ENCODE assay signal across 16 cellular contexts in the genomic region with DNA sequence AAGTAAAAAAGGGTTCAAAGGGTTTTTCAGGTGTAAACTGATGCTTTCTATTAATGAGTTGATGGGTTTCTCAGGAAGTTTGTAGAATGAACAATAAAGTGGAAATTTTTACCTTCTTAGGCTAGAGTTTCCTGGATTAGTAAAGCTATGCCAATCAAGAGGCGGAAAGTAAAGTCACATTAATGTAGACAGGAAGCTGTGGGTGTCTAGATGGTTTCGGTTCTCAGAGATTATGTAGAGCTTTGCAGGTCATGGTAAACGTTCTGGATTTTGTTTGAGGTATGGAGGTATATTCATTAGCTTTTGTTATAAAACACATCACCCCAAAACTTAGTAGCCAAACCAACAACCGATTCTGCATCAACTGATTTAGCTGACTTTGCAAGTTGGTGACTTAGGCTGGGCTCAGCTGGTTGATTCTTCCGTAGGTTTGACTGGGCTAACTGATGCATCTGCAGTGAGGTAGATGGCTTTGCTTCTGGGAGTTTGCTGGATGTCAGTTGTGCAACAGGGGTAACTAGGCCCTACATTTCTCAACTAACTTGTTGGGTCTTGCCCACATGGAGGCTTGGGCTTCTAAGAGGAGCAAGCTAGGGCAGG.
DNase-seq lines count a peak whose midpoint lies in the region; ATAC-seq, FAIRE-seq and TF ChIP-seq lines count a peak whose summit lies in the region.
"Had no signal": no experiment of that assay in that cellular context is flagged by ENCODE, and none has a peak within 500 bp of the region (broad histone marks: within the 10 kb centered on the region; RNA-seq: fewer than 3 reads in every experiment).

No MANE protein-coding gene starts in this region.

- ATAC-seq in A549 (no peak), HG03378 (IDR thresholded peaks at IDR 0.05; ENCODE audit: unreplicated experiment) (no peak), GM21717 (IDR thresholded peaks at IDR 0.05; ENCODE audit: unreplicated experiment) (no peak)

- no peaks in the 10 kb centered on the region for H3K36me3 ChIP-seq in CD8-positive, alpha-beta memory T cell (ENCODE audit: insufficient read depth, low read length)
- no peaks in the 10 kb centered on the region for H3K36me3 ChIP-seq in bronchial epithelial cell (ENCODE audit: control insufficient read depth, insufficient read depth, low read length)

- peak overlapping the region in 4 of 7 donors; percentile 13 to 65 (median 22) for H3K4me3 Mint-ChIP-seq in CD8-positive, alpha-beta memory T cell
- H3K4me3 Mint-ChIP-seq: B cell; CD4-positive, alpha-beta T cell had no signal

- TF ChIP-seq RAD21 in A549 (conservative IDR thresholded peaks at IDR 0.05 in 1 of 2, IDR thresholded peaks at IDR 0.05 in 1 of 2), result no peak

- peaks cover 0 to 17% (median 9%) of the 10 kb centered on the region in 5 donors for H3K9me3 Mint-ChIP-seq in CD8-positive, alpha-beta memory T cell

- peaks cover 12 to 17% (median 16%) of the 10 kb centered on the region in 3 donors for H3K4me1 Mint-ChIP-seq in CD8-positive, alpha-beta memory T cell
- H3K4me1 Mint-ChIP-seq: B cell had no signal

- no peak for TF ChIP-seq EP300 in A549 (IDR thresholded peaks at IDR 0.05)

- FAIRE-seq in A549 (lab: Jason Lieb, UNC) (no peak), bronchial epithelial cell (lab: Jason Lieb, UNC) (no peak)

- H3K4me3 ChIP-seq in A549 (no peak overlapping the region), bronchial epithelial cell (ENCODE audit: low read depth, low read length) (no peak overlapping the region)
- H3K4me3 ChIP-seq in CD8-positive, alpha-beta memory T cell (ENCODE audit: low read length), result no peak overlapping the region

- peaks cover 4% of the 10 kb centered on the region; the same call in 2 of the 3 replicates for H3K9me3 ChIP-seq in A549
- H3K9me3 ChIP-seq in CD8-positive, alpha-beta memory T cell (ENCODE audit: low read length), result no peaks in the 10 kb centered on the region

- H3K27me3 Mint-ChIP-seq in CD8-positive, alpha-beta memory T cell, result peaks cover 3 to 7% of the 10 kb centered on the region in 2 donors
- H3K27me3 Mint-ChIP-seq: B cell; CD4-positive, alpha-beta T cell had no signal

- no peak for TF ChIP-seq CTCF in A549 (IDR thresholded peaks at IDR 0.05)
- TF ChIP-seq CTCF in bronchial epithelial cell (IDR thresholded peaks at IDR 0.05; ENCODE audit: insufficient read depth, low read length, severe bottlenecking), result no peak

- no peak for TF ChIP-seq POLR2A in A549 (IDR thresholded peaks at IDR 0.05; ENCODE audit: low read length)

- POLR2A ChIA-PET in A549 (lab: Yijun Ruan, JAX), result no interaction called here
- POLR2A ChIA-PET in CD8-positive, alpha-beta memory T cell (lab: Charles Lee), result no interaction called here

- no peak overlapping the region for H3K4me2 ChIP-seq in A549

- no peaks in the 10 kb centered on the region for H3K4me1 ChIP-seq in A549
- H3K4me1 ChIP-seq in CD8-positive, alpha-beta memory T cell (ENCODE audit: insufficient read depth, low read length), result peaks cover 23% of the 10 kb centered on the region

- no peaks in the 10 kb centered on the region for H3K27me3 ChIP-seq in CD8-positive, alpha-beta memory T cell (ENCODE audit: insufficient read depth, low read length, poor library complexity, severe bottlenecking)
- H3K27me3 ChIP-seq in bronchial epithelial cell (ENCODE audit: control insufficient read depth, insufficient read depth, low read length), result no peaks in the 10 kb centered on the region

- peak overlapping the region in 3 of 8 donors; percentile 17 to 73 (median 60) for H3K27ac Mint-ChIP-seq in CD8-positive, alpha-beta memory T cell
- H3K27ac Mint-ChIP-seq: B cell; CD4-positive, alpha-beta T cell had no signal

- H3K27ac ChIP-seq in A549, result no peak overlapping the region
- no peak overlapping the region for H3K27ac ChIP-seq in CD8-positive, alpha-beta memory T cell (ENCODE audit: low read depth, low read length)

- DNase-seq in A549 (ENCODE audit: low read depth in 1 of 2, low spot score in 1 of 2), result no peak
- DNase-seq in CD8-positive, alpha-beta memory T cell, result no peak
- DNase-seq in NAMALWA (ENCODE audit: low spot score), result peak; percentile 15
- peak; percentile 4 for DNase-seq in bronchial epithelial cell (ENCODE audit: low read depth)
- no peak for DNase-seq in putamen (ENCODE audit: low spot score)
- DNase-seq: CD4-positive, alpha-beta T cell; GF-D8; NCI-H1092 treated with DMSO at 0.1 percent for 48 hours; NCI-H1694; NCI-H2107; NCI-H226; NCI-H526; NK-92 treated with Interleukin-12 subunit alpha and Interleukin-12 subunit beta, amount 100 ng/mL, for 24 hours had no signal

- CTCF ChIA-PET in A549 (lab: Yijun Ruan, JAX), result interaction anchor here (1.3 kb wide), 1 partner anchor 47 kb away, joined by 5 read pairs; no protein-coding TSS in a partner anchor
- CTCF ChIA-PET in CD8-positive, alpha-beta memory T cell (lab: Charles Lee), result interaction anchor here (1.2 kb wide), 1 partner anchor 8 kb away, joined by 3 read pairs; no protein-coding TSS in a partner anchor

- 19% methylated on average over 5 of the region's 5 CpGs for WGBS in A549 (ENCODE audit: missing lambda C conversion rate)

- no peaks in the 10 kb centered on the region for H3K36me3 Mint-ChIP-seq in CD8-positive, alpha-beta memory T cell

TF ChIP-seq in A549, 52 proteins besides CTCF, POLR2A, EP300 and RAD21:
- TF ChIP-seq MAFK (IDR thresholded peaks at IDR 0.05; ENCODE audit: partially characterized antibody) (peak; percentile 74), HDAC2 (IDR thresholded peaks at IDR 0.05) (no peak)

Comparison
In these comparisons a context has a peak if more than half of its experiments do, and no peak if none do; other contexts are left out.
1. DNase-seq: peak in NAMALWA (single experiment) and bronchial epithelial cell (single experiment); none in A549 (0 of 2), CD8-positive, alpha-beta memory T cell (0 of 5) and putamen (single experiment).